1 cellular context compared by ENCODE assay signal in the genomic region with DNA sequence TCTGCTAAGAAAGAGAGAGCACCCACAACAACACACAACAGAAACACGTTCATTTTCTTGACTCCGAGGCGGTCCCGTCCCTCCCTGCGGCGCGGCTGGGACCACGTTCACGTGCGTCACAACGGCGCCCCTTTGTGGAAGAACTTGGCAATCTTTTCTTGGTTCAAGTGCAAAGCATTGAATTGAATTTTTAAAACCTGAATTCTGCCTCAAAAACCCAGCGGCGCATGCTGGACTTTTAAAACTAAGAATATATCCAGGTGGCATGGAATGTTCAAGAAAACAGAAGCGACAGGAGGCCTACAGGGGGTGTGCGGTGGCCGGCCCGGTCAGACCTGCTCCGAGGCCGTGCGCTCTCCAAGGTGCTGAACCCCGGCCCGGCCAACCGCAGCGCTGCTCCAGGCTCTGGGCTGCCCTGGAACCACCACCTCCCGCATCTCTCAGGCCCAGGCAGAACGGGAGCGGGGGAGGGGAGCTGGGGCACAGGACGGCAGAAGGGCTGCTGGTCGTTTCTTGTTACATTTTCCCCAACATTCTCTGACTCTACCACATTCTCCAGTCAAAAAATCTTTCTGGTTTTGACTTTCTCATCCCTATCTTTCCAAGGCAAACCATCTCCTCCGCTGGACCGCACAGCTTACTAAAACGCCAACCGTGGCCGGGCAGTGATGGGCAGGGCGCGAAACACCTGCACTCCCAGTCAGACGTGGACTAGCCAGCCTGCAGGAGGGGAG.
TF ChIP-seq lines count a peak whose summit lies in the region.

No MANE protein-coding gene starts in this region.

TF ChIP-seq in HepG2, 621 proteins besides CTCF, POLR2A, EP300 and RAD21 (continued from another document and continues in another):
- TF ChIP-seq, protein P1, sequence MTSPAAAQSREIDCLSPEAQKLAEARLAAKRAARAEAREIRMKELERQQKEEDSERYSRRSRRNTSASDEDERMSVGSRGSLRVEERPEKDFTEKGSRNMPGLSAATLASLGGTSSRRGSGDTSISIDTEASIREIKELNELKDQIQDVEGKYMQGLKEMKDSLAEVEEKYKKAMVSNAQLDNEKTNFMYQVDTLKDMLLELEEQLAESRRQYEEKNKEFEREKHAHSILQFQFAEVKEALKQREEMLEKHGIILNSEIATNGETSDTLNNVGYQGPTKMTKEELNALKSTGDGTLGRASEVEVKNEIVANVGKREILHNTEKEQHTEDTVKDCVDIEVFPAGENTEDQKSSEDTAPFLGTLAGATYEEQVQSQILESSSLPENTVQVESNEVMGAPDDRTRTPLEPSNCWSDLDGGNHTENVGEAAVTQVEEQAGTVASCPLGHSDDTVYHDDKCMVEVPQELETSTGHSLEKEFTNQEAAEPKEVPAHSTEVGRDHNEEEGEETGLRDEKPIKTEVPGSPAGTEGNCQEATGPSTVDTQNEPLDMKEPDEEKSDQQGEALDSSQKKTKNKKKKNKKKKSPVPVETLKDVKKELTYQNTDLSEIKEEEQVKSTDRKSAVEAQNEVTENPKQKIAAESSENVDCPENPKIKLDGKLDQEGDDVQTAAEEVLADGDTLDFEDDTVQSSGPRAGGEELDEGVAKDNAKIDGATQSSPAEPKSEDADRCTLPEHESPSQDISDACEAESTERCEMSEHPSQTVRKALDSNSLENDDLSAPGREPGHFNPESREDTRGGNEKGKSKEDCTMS (CRISPR knock-in tag; conservative IDR thresholded peaks at IDR 0.05), result peak; percentile 95
- TF ChIP-seq ZSCAN29 (CRISPR knock-in tag; conservative IDR thresholded peaks at IDR 0.05) (no peak), JARID2 (CRISPR knock-in tag; IDR thresholded peaks at IDR 0.05; ENCODE audit: insufficient replicate concordance) (peak; percentile 77), ZNF562 (CRISPR knock-in tag; IDR thresholded peaks at IDR 0.05; ENCODE audit: borderline replicate concordance) (no peak), MIER2 (CRISPR knock-in tag; IDR thresholded peaks at IDR 0.05) (peak; percentile 98), GATA4 (IDR thresholded peaks at IDR 0.05; ENCODE audit: borderline replicate concordance, low read depth) (no peak), ZNF24 (IDR thresholded peaks at IDR 0.05) (no peak), MBNL3 (CRISPR knock-in tag; conservative IDR thresholded peaks at IDR 0.05) (no peak), ZNF30 (CRISPR knock-in tag; IDR thresholded peaks at IDR 0.05) (no peak), ZBTB38 (CRISPR knock-in tag; IDR thresholded peaks at IDR 0.05) (peak; percentile 96), FOXP1 (IDR thresholded peaks at IDR 0.05) (no peak), FOXP1 (CRISPR knock-in tag; IDR thresholded peaks at IDR 0.05) (no peak), NR2F1 (CRISPR knock-in tag; IDR thresholded peaks at IDR 0.05) (peak in 1 of 2 experiments; percentile 52; a peak in 1 of 4 replicates), KDM4B (CRISPR knock-in tag; IDR thresholded peaks at IDR 0.05) (peak; percentile 94; the same call in 1 of the 2 replicates), ZSCAN30 (CRISPR knock-in tag; IDR thresholded peaks at IDR 0.05) (peak; percentile 98), ELF4 (CRISPR knock-in tag; IDR thresholded peaks at IDR 0.05; ENCODE audit: borderline replicate concordance) (0 out of 2 replicates have a peak, but pooled peaks have one; percentile 47), NCOA5 (CRISPR knock-in tag; IDR thresholded peaks at IDR 0.05) (no peak), ZNF761 (CRISPR knock-in tag; conservative IDR thresholded peaks at IDR 0.05) (no peak), TSC22D2 (CRISPR knock-in tag; IDR thresholded peaks at IDR 0.05; ENCODE audit: borderline replicate concordance) (peak; percentile 98), ZFP41 (CRISPR knock-in tag; IDR thresholded peaks at IDR 0.05; ENCODE audit: borderline replicate concordance) (peak; percentile 84; the same call in 1 of the 2 replicates), ZNF354B (CRISPR knock-in tag; IDR thresholded peaks at IDR 0.05) (no peak), ZNF317 (CRISPR knock-in tag; IDR thresholded peaks at IDR 0.05) (peak; percentile 92), PAF1 (CRISPR knock-in tag; IDR thresholded peaks at IDR 0.05) (no peak), RBAK (CRISPR knock-in tag; IDR thresholded peaks at IDR 0.05) (peak; percentile 59; the same call in 1 of the 2 replicates), ZNF33A (CRISPR knock-in tag; IDR thresholded peaks at IDR 0.05; ENCODE audit: borderline replicate concordance) (no peak)
- TF ChIP-seq, protein P2, sequence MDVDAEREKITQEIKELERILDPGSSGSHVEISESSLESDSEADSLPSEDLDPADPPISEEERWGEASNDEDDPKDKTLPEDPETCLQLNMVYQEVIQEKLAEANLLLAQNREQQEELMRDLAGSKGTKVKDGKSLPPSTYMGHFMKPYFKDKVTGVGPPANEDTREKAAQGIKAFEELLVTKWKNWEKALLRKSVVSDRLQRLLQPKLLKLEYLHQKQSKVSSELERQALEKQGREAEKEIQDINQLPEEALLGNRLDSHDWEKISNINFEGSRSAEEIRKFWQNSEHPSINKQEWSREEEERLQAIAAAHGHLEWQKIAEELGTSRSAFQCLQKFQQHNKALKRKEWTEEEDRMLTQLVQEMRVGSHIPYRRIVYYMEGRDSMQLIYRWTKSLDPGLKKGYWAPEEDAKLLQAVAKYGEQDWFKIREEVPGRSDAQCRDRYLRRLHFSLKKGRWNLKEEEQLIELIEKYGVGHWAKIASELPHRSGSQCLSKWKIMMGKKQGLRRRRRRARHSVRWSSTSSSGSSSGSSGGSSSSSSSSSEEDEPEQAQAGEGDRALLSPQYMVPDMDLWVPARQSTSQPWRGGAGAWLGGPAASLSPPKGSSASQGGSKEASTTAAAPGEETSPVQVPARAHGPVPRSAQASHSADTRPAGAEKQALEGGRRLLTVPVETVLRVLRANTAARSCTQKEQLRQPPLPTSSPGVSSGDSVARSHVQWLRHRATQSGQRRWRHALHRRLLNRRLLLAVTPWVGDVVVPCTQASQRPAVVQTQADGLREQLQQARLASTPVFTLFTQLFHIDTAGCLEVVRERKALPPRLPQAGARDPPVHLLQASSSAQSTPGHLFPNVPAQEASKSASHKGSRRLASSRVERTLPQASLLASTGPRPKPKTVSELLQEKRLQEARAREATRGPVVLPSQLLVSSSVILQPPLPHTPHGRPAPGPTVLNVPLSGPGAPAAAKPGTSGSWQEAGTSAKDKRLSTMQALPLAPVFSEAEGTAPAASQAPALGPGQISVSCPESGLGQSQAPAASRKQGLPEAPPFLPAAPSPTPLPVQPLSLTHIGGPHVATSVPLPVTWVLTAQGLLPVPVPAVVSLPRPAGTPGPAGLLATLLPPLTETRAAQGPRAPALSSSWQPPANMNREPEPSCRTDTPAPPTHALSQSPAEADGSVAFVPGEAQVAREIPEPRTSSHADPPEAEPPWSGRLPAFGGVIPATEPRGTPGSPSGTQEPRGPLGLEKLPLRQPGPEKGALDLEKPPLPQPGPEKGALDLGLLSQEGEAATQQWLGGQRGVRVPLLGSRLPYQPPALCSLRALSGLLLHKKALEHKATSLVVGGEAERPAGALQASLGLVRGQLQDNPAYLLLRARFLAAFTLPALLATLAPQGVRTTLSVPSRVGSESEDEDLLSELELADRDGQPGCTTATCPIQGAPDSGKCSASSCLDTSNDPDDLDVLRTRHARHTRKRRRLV (CRISPR knock-in tag; IDR thresholded peaks at IDR 0.05), result peak; percentile 94
- TF ChIP-seq, protein P3, sequence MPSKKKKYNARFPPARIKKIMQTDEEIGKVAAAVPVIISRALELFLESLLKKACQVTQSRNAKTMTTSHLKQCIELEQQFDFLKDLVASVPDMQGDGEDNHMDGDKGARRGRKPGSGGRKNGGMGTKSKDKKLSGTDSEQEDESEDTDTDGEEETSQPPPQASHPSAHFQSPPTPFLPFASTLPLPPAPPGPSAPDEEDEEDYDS (CRISPR knock-in tag; IDR thresholded peaks at IDR 0.05), result peak; percentile 59; the same call in 1 of the 2 replicates
- TF ChIP-seq, protein P4, sequence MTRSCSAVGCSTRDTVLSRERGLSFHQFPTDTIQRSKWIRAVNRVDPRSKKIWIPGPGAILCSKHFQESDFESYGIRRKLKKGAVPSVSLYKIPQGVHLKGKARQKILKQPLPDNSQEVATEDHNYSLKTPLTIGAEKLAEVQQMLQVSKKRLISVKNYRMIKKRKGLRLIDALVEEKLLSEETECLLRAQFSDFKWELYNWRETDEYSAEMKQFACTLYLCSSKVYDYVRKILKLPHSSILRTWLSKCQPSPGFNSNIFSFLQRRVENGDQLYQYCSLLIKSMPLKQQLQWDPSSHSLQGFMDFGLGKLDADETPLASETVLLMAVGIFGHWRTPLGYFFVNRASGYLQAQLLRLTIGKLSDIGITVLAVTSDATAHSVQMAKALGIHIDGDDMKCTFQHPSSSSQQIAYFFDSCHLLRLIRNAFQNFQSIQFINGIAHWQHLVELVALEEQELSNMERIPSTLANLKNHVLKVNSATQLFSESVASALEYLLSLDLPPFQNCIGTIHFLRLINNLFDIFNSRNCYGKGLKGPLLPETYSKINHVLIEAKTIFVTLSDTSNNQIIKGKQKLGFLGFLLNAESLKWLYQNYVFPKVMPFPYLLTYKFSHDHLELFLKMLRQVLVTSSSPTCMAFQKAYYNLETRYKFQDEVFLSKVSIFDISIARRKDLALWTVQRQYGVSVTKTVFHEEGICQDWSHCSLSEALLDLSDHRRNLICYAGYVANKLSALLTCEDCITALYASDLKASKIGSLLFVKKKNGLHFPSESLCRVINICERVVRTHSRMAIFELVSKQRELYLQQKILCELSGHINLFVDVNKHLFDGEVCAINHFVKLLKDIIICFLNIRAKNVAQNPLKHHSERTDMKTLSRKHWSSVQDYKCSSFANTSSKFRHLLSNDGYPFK (CRISPR knock-in tag; IDR thresholded peaks at IDR 0.05; ENCODE audit: borderline replicate concordance), result peak; percentile 42; the same call in 1 of the 2 replicates
- TF ChIP-seq, protein P5, sequence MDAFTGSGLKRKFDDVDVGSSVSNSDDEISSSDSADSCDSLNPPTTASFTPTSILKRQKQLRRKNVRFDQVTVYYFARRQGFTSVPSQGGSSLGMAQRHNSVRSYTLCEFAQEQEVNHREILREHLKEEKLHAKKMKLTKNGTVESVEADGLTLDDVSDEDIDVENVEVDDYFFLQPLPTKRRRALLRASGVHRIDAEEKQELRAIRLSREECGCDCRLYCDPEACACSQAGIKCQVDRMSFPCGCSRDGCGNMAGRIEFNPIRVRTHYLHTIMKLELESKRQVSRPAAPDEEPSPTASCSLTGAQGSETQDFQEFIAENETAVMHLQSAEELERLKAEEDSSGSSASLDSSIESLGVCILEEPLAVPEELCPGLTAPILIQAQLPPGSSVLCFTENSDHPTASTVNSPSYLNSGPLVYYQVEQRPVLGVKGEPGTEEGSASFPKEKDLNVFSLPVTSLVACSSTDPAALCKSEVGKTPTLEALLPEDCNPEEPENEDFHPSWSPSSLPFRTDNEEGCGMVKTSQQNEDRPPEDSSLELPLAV (CRISPR knock-in tag; conservative IDR thresholded peaks at IDR 0.05; ENCODE audit: low read depth), result no peak
- TF ChIP-seq, protein P6, sequence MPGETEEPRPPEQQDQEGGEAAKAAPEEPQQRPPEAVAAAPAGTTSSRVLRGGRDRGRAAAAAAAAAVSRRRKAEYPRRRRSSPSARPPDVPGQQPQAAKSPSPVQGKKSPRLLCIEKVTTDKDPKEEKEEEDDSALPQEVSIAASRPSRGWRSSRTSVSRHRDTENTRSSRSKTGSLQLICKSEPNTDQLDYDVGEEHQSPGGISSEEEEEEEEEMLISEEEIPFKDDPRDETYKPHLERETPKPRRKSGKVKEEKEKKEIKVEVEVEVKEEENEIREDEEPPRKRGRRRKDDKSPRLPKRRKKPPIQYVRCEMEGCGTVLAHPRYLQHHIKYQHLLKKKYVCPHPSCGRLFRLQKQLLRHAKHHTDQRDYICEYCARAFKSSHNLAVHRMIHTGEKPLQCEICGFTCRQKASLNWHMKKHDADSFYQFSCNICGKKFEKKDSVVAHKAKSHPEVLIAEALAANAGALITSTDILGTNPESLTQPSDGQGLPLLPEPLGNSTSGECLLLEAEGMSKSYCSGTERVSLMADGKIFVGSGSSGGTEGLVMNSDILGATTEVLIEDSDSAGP (CRISPR knock-in tag; IDR thresholded peaks at IDR 0.05; ENCODE audit: borderline replicate concordance), result peak; percentile 75
- TF ChIP-seq, protein P7, sequence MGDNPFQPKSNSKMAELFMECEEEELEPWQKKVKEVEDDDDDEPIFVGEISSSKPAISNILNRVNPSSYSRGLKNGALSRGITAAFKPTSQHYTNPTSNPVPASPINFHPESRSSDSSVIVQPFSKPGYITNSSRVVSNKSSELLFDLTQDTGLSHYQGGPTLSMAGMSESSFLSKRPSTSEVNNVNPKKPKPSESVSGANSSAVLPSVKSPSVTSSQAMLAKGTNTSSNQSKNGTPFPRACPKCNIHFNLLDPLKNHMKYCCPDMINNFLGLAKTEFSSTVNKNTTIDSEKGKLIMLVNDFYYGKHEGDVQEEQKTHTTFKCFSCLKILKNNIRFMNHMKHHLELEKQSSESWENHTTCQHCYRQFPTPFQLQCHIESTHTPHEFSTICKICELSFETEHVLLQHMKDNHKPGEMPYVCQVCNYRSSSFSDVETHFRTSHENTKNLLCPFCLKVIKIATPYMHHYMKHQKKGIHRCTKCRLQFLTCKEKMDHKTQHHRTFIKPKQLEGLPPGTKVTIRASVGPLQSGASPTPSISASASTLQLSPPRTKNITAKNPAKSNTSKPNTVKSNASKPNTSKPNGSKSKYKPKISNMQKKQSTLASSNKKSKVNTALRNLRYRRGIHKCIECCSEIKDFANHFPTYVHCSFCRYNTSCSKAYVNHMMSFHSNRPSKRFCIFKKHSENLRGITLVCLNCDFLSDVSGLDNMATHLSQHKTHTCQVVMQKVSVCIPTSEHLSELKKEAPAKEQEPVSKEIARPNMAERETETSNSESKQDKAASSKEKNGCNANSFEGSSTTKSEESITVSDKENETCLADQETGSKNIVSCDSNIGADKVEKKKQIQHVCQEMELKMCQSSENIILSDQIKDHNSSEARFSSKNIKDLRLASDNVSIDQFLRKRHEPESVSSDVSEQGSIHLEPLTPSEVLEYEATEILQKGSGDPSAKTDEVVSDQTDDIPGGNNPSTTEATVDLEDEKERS (CRISPR knock-in tag; IDR thresholded peaks at IDR 0.05), result peak; percentile 94
- TF ChIP-seq, protein P8, sequence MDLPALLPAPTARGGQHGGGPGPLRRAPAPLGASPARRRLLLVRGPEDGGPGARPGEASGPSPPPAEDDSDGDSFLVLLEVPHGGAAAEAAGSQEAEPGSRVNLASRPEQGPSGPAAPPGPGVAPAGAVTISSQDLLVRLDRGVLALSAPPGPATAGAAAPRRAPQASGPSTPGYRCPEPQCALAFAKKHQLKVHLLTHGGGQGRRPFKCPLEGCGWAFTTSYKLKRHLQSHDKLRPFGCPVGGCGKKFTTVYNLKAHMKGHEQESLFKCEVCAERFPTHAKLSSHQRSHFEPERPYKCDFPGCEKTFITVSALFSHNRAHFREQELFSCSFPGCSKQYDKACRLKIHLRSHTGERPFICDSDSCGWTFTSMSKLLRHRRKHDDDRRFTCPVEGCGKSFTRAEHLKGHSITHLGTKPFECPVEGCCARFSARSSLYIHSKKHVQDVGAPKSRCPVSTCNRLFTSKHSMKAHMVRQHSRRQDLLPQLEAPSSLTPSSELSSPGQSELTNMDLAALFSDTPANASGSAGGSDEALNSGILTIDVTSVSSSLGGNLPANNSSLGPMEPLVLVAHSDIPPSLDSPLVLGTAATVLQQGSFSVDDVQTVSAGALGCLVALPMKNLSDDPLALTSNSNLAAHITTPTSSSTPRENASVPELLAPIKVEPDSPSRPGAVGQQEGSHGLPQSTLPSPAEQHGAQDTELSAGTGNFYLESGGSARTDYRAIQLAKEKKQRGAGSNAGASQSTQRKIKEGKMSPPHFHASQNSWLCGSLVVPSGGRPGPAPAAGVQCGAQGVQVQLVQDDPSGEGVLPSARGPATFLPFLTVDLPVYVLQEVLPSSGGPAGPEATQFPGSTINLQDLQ (CRISPR knock-in tag; IDR thresholded peaks at IDR 0.05), result peak; percentile 89; the same call in 1 of the 2 replicates
- TF ChIP-seq, protein P9, sequence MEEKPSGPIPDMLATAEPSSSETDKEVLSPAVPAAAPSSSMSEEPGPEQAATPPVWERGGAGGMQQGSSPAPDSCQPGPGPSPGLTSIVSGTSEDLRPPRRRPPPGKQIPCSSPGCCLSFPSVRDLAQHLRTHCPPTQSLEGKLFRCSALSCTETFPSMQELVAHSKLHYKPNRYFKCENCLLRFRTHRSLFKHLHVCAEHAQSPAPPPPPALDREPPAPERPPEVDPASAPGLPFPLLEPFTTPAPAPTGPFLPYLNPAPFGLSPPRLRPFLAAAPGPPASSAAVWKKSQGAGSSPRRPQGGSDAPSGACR (CRISPR knock-in tag; IDR thresholded peaks at IDR 0.05), result no peak
